In the genomic region with DNA sequence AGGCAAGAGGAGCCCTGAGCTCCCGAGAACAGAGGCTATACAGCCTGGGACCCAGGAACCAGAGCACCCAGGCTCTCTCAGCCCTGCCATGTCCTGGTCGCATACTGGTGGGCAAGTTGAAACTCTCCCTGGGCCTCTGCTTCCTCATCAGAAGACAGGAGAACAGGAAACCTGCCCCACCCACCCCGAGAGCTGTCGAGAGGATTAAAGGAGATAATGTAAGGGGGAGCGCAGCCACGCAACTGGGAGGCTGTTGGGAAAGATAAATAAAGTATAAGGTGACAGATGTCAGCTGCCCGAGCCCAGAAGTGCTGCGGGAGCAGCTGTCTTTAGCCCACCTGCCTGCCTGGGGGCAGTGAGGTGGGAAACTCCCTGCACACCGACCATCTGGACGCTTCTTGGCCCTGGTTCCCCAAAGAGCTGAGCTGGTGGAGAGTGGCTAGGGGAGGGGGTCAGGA, we compare ENCODE assay signal across 15 cellular contexts. TPM values are rescaled to one million over a fixed set of nuclear protein-coding genes. Genes with fewer than 3 reads are reported as not detected.
DNase-seq lines count a peak whose midpoint lies in the region; ATAC-seq, FAIRE-seq and TF ChIP-seq lines count a peak whose summit lies in the region.
"Had no signal": no experiment of that assay in that cellular context is flagged by ENCODE, and none has a peak within 500 bp of the region (broad histone marks: within the 10 kb centered on the region; RNA-seq: fewer than 3 reads in every experiment).

No MANE protein-coding gene starts in this region.

- DNase-seq in COLO668 (lab: John Stamatoyannopoulos, UW; ENCODE audit: unreplicated experiment) (peak; percentile 93), NCI-H1436 (lab: John Stamatoyannopoulos, UW) (peak; percentile 82), NCI-H774 (lab: John Stamatoyannopoulos, UW) (peak; percentile 78), H1 (ENCODE audit: low read depth in 1 of 2, low spot score in 2 of 2) (no peak), gastrocnemius medialis (no peak)
- DNase-seq: central memory CD4-positive, alpha-beta T cell; NCI-H226; testis had no signal

- H2BK5ac ChIP-seq in H1 (ENCODE audit: low read depth, low read length): no peak overlapping the region

- H2BK20ac ChIP-seq in H1 (ENCODE audit: low read length): no peak overlapping the region

- H3K36me3 ChIP-seq in H1 (ENCODE audit: control insufficient read depth in 2 of 4, insufficient read depth in 4 of 4, low read length in 3 of 4) (no peaks in the 10 kb centered on the region), gastrocnemius medialis (no peaks in the 10 kb centered on the region)
- H3K36me3 ChIP-seq: esophagus muscularis mucosa had no signal

- peaks cover 0 to 4% (median 3%) of the 10 kb centered on the region in 4 experiments; a peak in 3 of 7 replicates for H3K27me3 ChIP-seq in H1 (replicated peaks in 1 of 4; ENCODE audit: control insufficient read depth in 3 of 4, extremely low read depth in 1 of 4, insufficient read depth in 3 of 4, low read length in 3 of 4)
- peaks cover 0 to 8% (median 0%) of the 10 kb centered on the region in 3 donors for H3K27me3 ChIP-seq in gastrocnemius medialis
- H3K27me3 ChIP-seq: testis had no signal

- in situ Hi-C loops in gastrocnemius medialis (cut with MboI; ENCODE audit: low sequenced_read_pairs in 4 of 4): no loop called here

- TF ChIP-seq EP300 in H1 (IDR thresholded peaks at IDR 0.05; ENCODE audit: borderline replicate concordance in 1 of 2, low read depth in 2 of 2, low read length in 2 of 2): no peak

- ATAC-seq in GM19035 (IDR thresholded peaks at IDR 0.05; ENCODE audit: unreplicated experiment) (no peak), GM19455 (IDR thresholded peaks at IDR 0.05; ENCODE audit: unreplicated experiment) (no peak), gastrocnemius medialis (no peak), HG03460 (IDR thresholded peaks at IDR 0.05; ENCODE audit: unreplicated experiment) (no peak)
- ATAC-seq: SK-N-SH treated with all-trans-retinoic acid at 6 μM for 48 hours had no signal

- no peak overlapping the region for H3K4me3 ChIP-seq in H1 (ENCODE audit: extremely low read depth in 1 of 4, insufficient read depth in 2 of 4, low read depth in 3 of 4, low read length in 4 of 4)
- no peak overlapping the region for H3K4me3 ChIP-seq in gastrocnemius medialis
- H3K4me3 ChIP-seq: esophagus muscularis mucosa, testis had no signal

- H3K9me3 ChIP-seq in H1 (ENCODE audit: insufficient read depth in 2 of 2, low read depth in 1 of 2, low read length in 1 of 2) (peaks cover 7 to 13% of the 10 kb centered on the region in 2 experiments; a peak in 2 of 4 replicates), gastrocnemius medialis (no peaks in the 10 kb centered on the region)
- H3K9me3 ChIP-seq: testis had no signal

- no peak overlapping the region for H2AK5ac ChIP-seq in H1 (ENCODE audit: low read depth, low read length)

- intact Hi-C loops in gastrocnemius medialis (cut with DNase I; ENCODE audit: low total_unique reads): no loop called here

- H2AFZ ChIP-seq in H1 (ENCODE audit: low read length): peak overlapping the region; percentile 39; the same call in 1 of the 2 replicates

- H4K20me1 ChIP-seq in H1 (replicated peaks in 1 of 2; ENCODE audit: control insufficient read depth in 1 of 2, insufficient read depth in 2 of 2, low read length in 2 of 2): no peaks in the 10 kb centered on the region

- TF ChIP-seq RAD21 in H1 (IDR thresholded peaks at IDR 0.05 in 1 of 2, conservative IDR thresholded peaks at IDR 0.05 in 1 of 2; ENCODE audit: low read depth in 2 of 2, low read length in 2 of 2): no peak

- peak overlapping the region; percentile 50; the same call in 1 of the 2 replicates for H2BK12ac ChIP-seq in H1 (ENCODE audit: low read depth, low read length)

- H4K5ac ChIP-seq in H1 (ENCODE audit: insufficient read length, low read depth, low read length): no peak overlapping the region

- no peak overlapping the region for H3K56ac ChIP-seq in H1 (replicated peaks; ENCODE audit: insufficient read length, low read depth, low read length)

- TF ChIP-seq POLR2A in H1 (IDR thresholded peaks at IDR 0.05; ENCODE audit: control extremely low read depth in 1 of 2, low read depth in 2 of 2, low read length in 2 of 2): no peak
- no peak for TF ChIP-seq POLR2A in gastrocnemius medialis (IDR thresholded peaks at IDR 0.05)

- no peak for FAIRE-seq in H1 (lab: Jason Lieb, UNC)
- FAIRE-seq: G401.6 had no signal

- peak overlapping the region; percentile 7; the same call in 1 of the 2 replicates for H3K18ac ChIP-seq in H1 (ENCODE audit: extremely low read depth, low read length)

- no peak overlapping the region for H4K91ac ChIP-seq in H1 (replicated peaks; ENCODE audit: insufficient read length, low read length)

- no peak overlapping the region for H4K8ac ChIP-seq in H1 (ENCODE audit: extremely low read depth, insufficient read depth, low read length)

- H3K23ac ChIP-seq in H1 (ENCODE audit: insufficient read length): no peak overlapping the region

- no peak for TF ChIP-seq CTCF in H1 (IDR thresholded peaks at IDR 0.05; ENCODE audit: control extremely low read depth in 1 of 3, insufficient read depth in 1 of 3, low read depth in 1 of 3, low read length in 3 of 3)
- no peak for TF ChIP-seq CTCF in gastrocnemius medialis (IDR thresholded peaks at IDR 0.05 in 4 of 5, conservative IDR thresholded peaks at IDR 0.05 in 1 of 5)

- 73% methylated on average over 10 of the region's 10 CpGs; no CpG with 5 or more reads in 1 of the 2 experiments for WGBS in H1 (ENCODE audit: extremely low coverage in 1 of 2, insufficient coverage in 1 of 2, insufficient read length in 1 of 2, insufficient replicate concordance in 2 of 2, low coverage in 1 of 2, low lambda C conversion rate in 2 of 2, missing lambda C conversion rate in 1 of 2), 2 experiments

- H3K27ac ChIP-seq in H1 (ENCODE audit: low read depth, low read length) (no peak overlapping the region), gastrocnemius medialis (no peak overlapping the region)
- H3K27ac ChIP-seq: esophagus muscularis mucosa, testis had no signal

- peaks cover 3 to 13% (median 3%) of the 10 kb centered on the region in 4 experiments; a peak in 5 of 7 replicates for H3K4me1 ChIP-seq in H1 (replicated peaks in 1 of 4; ENCODE audit: control insufficient read depth in 3 of 4, insufficient read depth in 4 of 4, low read length in 3 of 4)
- H3K4me1 ChIP-seq in gastrocnemius medialis: no peaks in the 10 kb centered on the region
- H3K4me1 ChIP-seq: esophagus muscularis mucosa, testis had no signal

- no peak overlapping the region for H2BK120ac ChIP-seq in H1 (replicated peaks; ENCODE audit: low read depth, low read length)

- H2BK15ac ChIP-seq in H1 (ENCODE audit: low read length): no peak overlapping the region

- no peaks in the 10 kb centered on the region; the same call in 1 of the 2 replicates for H3K23me2 ChIP-seq in H1 (ENCODE audit: low read depth, low read length)

- CTCF ChIA-PET in H1 (lab: Charles Lee; ENCODE audit: partially characterized antibody): interaction anchor here (0.8 to 7.3 kb wide), 9 partner anchors 15 to 200 kb away, joined by 3 to 55 read pairs (median 5); a partner anchor contains a TSS

- POLR2A ChIA-PET in H1 (lab: Charles Lee; ENCODE audit: partially characterized antibody): no interaction called here

- no peak overlapping the region for H3K4me2 ChIP-seq in H1 (ENCODE audit: insufficient read depth in 1 of 2, low read depth in 2 of 2, low read length in 2 of 2)

- H3K9ac ChIP-seq in H1 (replicated peaks in 1 of 4; ENCODE audit: extremely low read depth in 1 of 4, low read depth in 3 of 4, low read length in 3 of 4): no peak overlapping the region

- no peak overlapping the region for H3K14ac ChIP-seq in H1 (ENCODE audit: insufficient read length)

- H3K79me1 ChIP-seq in H1 (ENCODE audit: low read depth, low read length): no peaks in the 10 kb centered on the region

- no peak overlapping the region for H3K4ac ChIP-seq in H1 (replicated peaks; ENCODE audit: insufficient read length, low read depth, low read length)

- H3K79me2 ChIP-seq in H1 (ENCODE audit: control insufficient read depth in 1 of 2, insufficient read depth in 2 of 2, low read length in 2 of 2): no peaks in the 10 kb centered on the region

RNA-seq across cellular contexts. Expression of a gene that starts 6.8 kb away (rescaled TPM):
- 0.36 and 0.52 TPM in 2 replicates for total RNA-seq in H1 (2021; fragmentation: NEBNext Ultra II Directional; extraction: Animal tissue kit (Norgen Biotek cat#: 25700))
- polyA plus RNA-seq in H1 (2011; rRNA removed): 0.77 and 1.4 TPM in 2 replicates
- 1.1 TPM for polyA plus RNA-seq in H1 (2011; cell fraction: cytosol; rRNA removed)
- polyA plus RNA-seq in H1 (2011; cell fraction: nucleus; rRNA removed): 2.4 TPM
- 0.29 to 0.87 TPM (median 0.66 TPM) in 4 replicates for polyA plus RNA-seq in H1 (2012, experiment 1 of 2)
- 0.20 TPM for polyA plus RNA-seq in H1 (2012, experiment 2 of 2)
- polyA plus RNA-seq in H1 (2013, experiment 1 of 2): 0.18 TPM
- polyA plus RNA-seq in H1 (2013, experiment 2 of 2): 0.22 TPM
- polyA minus RNA-seq in H1 (2011; rRNA and poly(A)+ RNA removed): 0.79 and 1.0 TPM in 2 replicates
- 0.73 TPM for polyA minus RNA-seq in H1 (2011; cell fraction: cytosol; rRNA and poly(A)+ RNA removed)
- polyA minus RNA-seq in H1 (2011; cell fraction: nucleus; rRNA and poly(A)+ RNA removed): 1.7 TPM
- total RNA-seq in gastrocnemius medialis: 1 to 10 TPM in 1 of 4 donors, under 1 TPM in 2, not detected in 1; 0.41 to 1.8 (median 0.62) TPM
- polyA plus RNA-seq: AG04450 had no signal

RNA-seq across cellular contexts. Expression of a gene that starts 28.9 kb away (rescaled TPM):
- total RNA-seq in H1 (2021; fragmentation: NEBNext Ultra II Directional; extraction: Animal tissue kit (Norgen Biotek cat#: 25700)): 7.0 and 7.8 TPM in 2 replicates
- 14.8 and 17.0 TPM in 2 replicates for polyA plus RNA-seq in H1 (2011; rRNA removed)
- 12.3 TPM for polyA plus RNA-seq in H1 (2011; cell fraction: cytosol; rRNA removed)
- polyA plus RNA-seq in H1 (2011; cell fraction: nucleus; rRNA removed): 9.5 TPM
- polyA plus RNA-seq in H1 (2012, experiment 1 of 2): 4.6 to 11.2 TPM (median 8.7 TPM) in 4 replicates
- 6.9 TPM for polyA plus RNA-seq in H1 (2012, experiment 2 of 2)
- 7.9 TPM for polyA plus RNA-seq in H1 (2013, experiment 1 of 2)
- polyA plus RNA-seq in H1 (2013, experiment 2 of 2): 8.0 TPM
- polyA minus RNA-seq in H1 (2011; rRNA and poly(A)+ RNA removed): 1.8 and 3.4 TPM in 2 replicates
- polyA minus RNA-seq in H1 (2011; cell fraction: cytosol; rRNA and poly(A)+ RNA removed): 8.6 TPM
- 9.2 TPM for polyA minus RNA-seq in H1 (2011; cell fraction: nucleus; rRNA and poly(A)+ RNA removed)
- not detected for total RNA-seq in gastrocnemius medialis
- polyA plus RNA-seq: AG04450 had no signal

RNA-seq across cellular contexts. Expression of a gene that starts 34.5 kb away (rescaled TPM):
- not detected in 2 replicates for total RNA-seq in H1 (2021; fragmentation: NEBNext Ultra II Directional; extraction: Animal tissue kit (Norgen Biotek cat#: 25700))
- 0.05 and 0.11 TPM in 2 replicates for polyA plus RNA-seq in H1 (2011; rRNA removed)
- polyA plus RNA-seq in H1 (2011; cell fraction: cytosol; rRNA removed): 0.13 TPM
- polyA plus RNA-seq in H1 (2011; cell fraction: nucleus; rRNA removed): 0.17 TPM
- polyA plus RNA-seq in H1 (2012, experiment 1 of 2): 0.11 TPM in 1 of 4 replicates, not detected in the others
- polyA plus RNA-seq in H1 (2012, experiment 2 of 2): not detected
- not detected for polyA plus RNA-seq in H1 (2013, experiment 1 of 2)
- not detected for polyA plus RNA-seq in H1 (2013, experiment 2 of 2)
- polyA minus RNA-seq in H1 (2011; rRNA and poly(A)+ RNA removed): 0.20 TPM in 1 of 2 replicates, not detected in the other
- not detected for polyA minus RNA-seq in H1 (2011; cell fraction: cytosol; rRNA and poly(A)+ RNA removed)
- polyA minus RNA-seq in H1 (2011; cell fraction: nucleus; rRNA and poly(A)+ RNA removed): not detected
- total RNA-seq in gastrocnemius medialis: not detected
- polyA plus RNA-seq: AG04450 had no signal

RNA-seq across cellular contexts. Expression of a gene that starts 58.8 kb away (rescaled TPM):
- 0.15 TPM in 1 of 2 replicates, not detected in the other for total RNA-seq in H1 (2021; fragmentation: NEBNext Ultra II Directional; extraction: Animal tissue kit (Norgen Biotek cat#: 25700))
- polyA plus RNA-seq in H1 (2011; rRNA removed): 0.08 and 0.24 TPM in 2 replicates
- 0.16 TPM for polyA plus RNA-seq in H1 (2011; cell fraction: cytosol; rRNA removed)
- polyA plus RNA-seq in H1 (2011; cell fraction: nucleus; rRNA removed): 0.40 TPM
- polyA plus RNA-seq in H1 (2012, experiment 1 of 2): 0.35 to 0.52 TPM in 2 of 4 replicates, not detected in the others
- not detected for polyA plus RNA-seq in H1 (2012, experiment 2 of 2)
- 0.10 TPM for polyA plus RNA-seq in H1 (2013, experiment 1 of 2)
- 0.06 TPM for polyA plus RNA-seq in H1 (2013, experiment 2 of 2)
- 0.22 TPM in 1 of 2 replicates, not detected in the other for polyA minus RNA-seq in H1 (2011; rRNA and poly(A)+ RNA removed)
- not detected for polyA minus RNA-seq in H1 (2011; cell fraction: cytosol; rRNA and poly(A)+ RNA removed)
- polyA minus RNA-seq in H1 (2011; cell fraction: nucleus; rRNA and poly(A)+ RNA removed): not detected
- total RNA-seq in gastrocnemius medialis: not detected
- total RNA-seq: esophagus muscularis mucosa had no signal
- polyA plus RNA-seq: AG04450 had no signal

Comparison
In these comparisons a context has a peak if more than half of its experiments do, and no peak if none do; other contexts are left out.
1. DNase-seq: peak in COLO668 (single experiment), NCI-H1436 (single experiment) and NCI-H774 (single experiment); none in H1 (0 of 2) and gastrocnemius medialis (0 of 2).